23 cellular contexts compared by ENCODE assay signal in genomic region chr19:9037415-9038062, GRCh38. TPM values are rescaled to one million over a fixed set of nuclear protein-coding genes. Genes with fewer than 3 reads are reported as not detected.
"Had no signal": no experiment of that assay in that cellular context is flagged by ENCODE, and none has a peak within 500 bp of the region (broad histone marks: within the 10 kb centered on the region; RNA-seq: fewer than 3 reads in every experiment).

No MANE protein-coding gene starts in this region.

- H3K27ac ChIP-seq: SK-N-MC, WERI-Rb-1 had no signal

- FAIRE-seq: bronchial epithelial cell had no signal

- ATAC-seq: activated CD4-positive, alpha-beta T cell treated with anti-CD3 and anti-CD28 coated beads for 36 hours; Right ventricle myocardium inferior; T-cell had no signal

- DNase-seq: activated CD4-positive, alpha-beta memory T cell treated with anti-CD3 and anti-CD28 coated beads, Interleukin-2, amount 10 ng/mL, durations not matched to agents 7 days and 5 days; activated CD4-positive, alpha-beta T cell treated with anti-CD3 and anti-CD28 coated beads for 36 hours; activated CD4-positive, alpha-beta T cell treated with anti-CD3 and anti-CD28 coated beads, Interleukin-2, amount 50 U/mL, for 1 hour; activated CD8-positive, alpha-beta memory T cell treated with anti-CD3 and anti-CD28 coated beads, Interleukin-2, amount 50 U/mL, for 4 hours; aorta; MG63; MV-4-11; NCI-H1092 treated with DMSO at 0.1 percent for 48 hours; NCI-H1417 treated with DMSO at 0.1 percent for 48 hours; NCI-H1694; NCI-H2029; NCI-H2107; NCI-H2171 treated with DMSO at 0.1 percent for 48 hours; NCI-H510A treated with DMSO at 0.1 percent for 48 hours; NCI-H69; NK-92 treated with Interleukin-12 subunit alpha and Interleukin-12 subunit beta, amount 100 ng/mL, for 24 hours; RPMI8226; T-cell; T-helper 2 cell; WERI-Rb-1 had no signal

- H3K9me3 ChIP-seq: MG63 had no signal

- H3K4me3 ChIP-seq: MG63, SK-N-MC had no signal

- H3K36me3 ChIP-seq: MG63, WERI-Rb-1 had no signal

RNA-seq across cellular contexts. Expression of gene MUC16, which starts 27.3 kb away (rescaled TPM):
- total RNA-seq: activated CD4-positive, alpha-beta T cell treated with anti-CD3 and anti-CD28 coated beads for 36 hours had no signal
- polyA plus RNA-seq: aorta had no signal

RNA-seq across cellular contexts. Expression of gene OR1M1, which starts 49.3 kb away (rescaled TPM):
- total RNA-seq: activated CD4-positive, alpha-beta memory T cell treated with anti-CD3 and anti-CD28 coated beads, Interleukin-2, amount 10 ng/mL, durations not matched to agents 7 days and 5 days; activated CD4-positive, alpha-beta T cell treated with anti-CD3 and anti-CD28 coated beads for 36 hours; aorta; bronchial epithelial cell; Right ventricle myocardium inferior; T-cell had no signal
- polyA plus RNA-seq: aorta had no signal
